3 cellular contexts compared by ENCODE assay signal in the genomic region with DNA sequence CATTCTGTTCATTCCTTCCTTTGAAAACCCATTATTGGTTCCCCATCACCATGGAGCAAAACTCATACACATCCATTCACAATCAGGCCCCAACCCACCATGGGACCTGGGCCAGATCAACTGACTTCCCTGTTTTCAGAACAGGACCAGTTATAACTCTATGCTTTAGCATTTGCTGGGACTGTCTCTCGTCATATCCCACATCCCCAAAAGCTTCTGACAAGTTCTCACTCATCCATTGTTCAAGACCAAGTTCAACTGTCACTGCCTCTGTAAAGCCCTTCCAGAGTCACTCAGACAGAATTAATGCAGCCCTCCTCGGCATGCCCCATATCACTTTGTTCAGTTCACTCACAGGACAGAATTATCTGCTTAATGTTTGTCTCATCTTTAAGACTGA.
TF ChIP-seq lines count a peak whose summit lies in the region.

No MANE protein-coding gene starts in this region.

TF ChIP-seq in HepG2, 621 proteins besides CTCF, POLR2A, EP300 and RAD21:
- TF ChIP-seq, protein P1, sequence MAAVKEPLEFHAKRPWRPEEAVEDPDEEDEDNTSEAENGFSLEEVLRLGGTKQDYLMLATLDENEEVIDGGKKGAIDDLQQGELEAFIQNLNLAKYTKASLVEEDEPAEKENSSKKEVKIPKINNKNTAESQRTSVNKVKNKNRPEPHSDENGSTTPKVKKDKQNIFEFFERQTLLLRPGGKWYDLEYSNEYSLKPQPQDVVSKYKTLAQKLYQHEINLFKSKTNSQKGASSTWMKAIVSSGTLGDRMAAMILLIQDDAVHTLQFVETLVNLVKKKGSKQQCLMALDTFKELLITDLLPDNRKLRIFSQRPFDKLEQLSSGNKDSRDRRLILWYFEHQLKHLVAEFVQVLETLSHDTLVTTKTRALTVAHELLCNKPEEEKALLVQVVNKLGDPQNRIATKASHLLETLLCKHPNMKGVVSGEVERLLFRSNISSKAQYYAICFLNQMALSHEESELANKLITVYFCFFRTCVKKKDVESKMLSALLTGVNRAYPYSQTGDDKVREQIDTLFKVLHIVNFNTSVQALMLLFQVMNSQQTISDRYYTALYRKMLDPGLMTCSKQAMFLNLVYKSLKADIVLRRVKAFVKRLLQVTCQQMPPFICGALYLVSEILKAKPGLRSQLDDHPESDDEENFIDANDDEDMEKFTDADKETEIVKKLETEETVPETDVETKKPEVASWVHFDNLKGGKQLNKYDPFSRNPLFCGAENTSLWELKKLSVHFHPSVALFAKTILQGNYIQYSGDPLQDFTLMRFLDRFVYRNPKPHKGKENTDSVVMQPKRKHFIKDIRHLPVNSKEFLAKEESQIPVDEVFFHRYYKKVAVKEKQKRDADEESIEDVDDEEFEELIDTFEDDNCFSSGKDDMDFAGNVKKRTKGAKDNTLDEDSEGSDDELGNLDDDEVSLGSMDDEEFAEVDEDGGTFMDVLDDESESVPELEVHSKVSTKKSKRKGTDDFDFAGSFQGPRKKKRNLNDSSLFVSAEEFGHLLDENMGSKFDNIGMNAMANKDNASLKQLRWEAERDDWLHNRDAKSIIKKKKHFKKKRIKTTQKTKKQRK (IDR thresholded peaks at IDR 0.05; ENCODE audit: low read length) = no peak
- no peak for TF ChIP-seq HES4 (CRISPR knock-in tag; IDR thresholded peaks at IDR 0.05; ENCODE audit: borderline replicate concordance)
- TF ChIP-seq, protein P2, sequence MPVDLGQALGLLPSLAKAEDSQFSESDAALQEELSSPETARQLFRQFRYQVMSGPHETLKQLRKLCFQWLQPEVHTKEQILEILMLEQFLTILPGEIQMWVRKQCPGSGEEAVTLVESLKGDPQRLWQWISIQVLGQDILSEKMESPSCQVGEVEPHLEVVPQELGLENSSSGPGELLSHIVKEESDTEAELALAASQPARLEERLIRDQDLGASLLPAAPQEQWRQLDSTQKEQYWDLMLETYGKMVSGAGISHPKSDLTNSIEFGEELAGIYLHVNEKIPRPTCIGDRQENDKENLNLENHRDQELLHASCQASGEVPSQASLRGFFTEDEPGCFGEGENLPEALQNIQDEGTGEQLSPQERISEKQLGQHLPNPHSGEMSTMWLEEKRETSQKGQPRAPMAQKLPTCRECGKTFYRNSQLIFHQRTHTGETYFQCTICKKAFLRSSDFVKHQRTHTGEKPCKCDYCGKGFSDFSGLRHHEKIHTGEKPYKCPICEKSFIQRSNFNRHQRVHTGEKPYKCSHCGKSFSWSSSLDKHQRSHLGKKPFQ (CRISPR knock-in tag; IDR thresholded peaks at IDR 0.05; ENCODE audit: insufficient replicate concordance) = no peak
- TF ChIP-seq ZMYM3 (CRISPR knock-in tag; IDR thresholded peaks at IDR 0.05) = no peak
- 0 out of 2 replicates have a peak, but pooled peaks have one; percentile 16 for TF ChIP-seq TRIM24 (CRISPR knock-in tag; IDR thresholded peaks at IDR 0.05)
- TF ChIP-seq MLLT10 (CRISPR knock-in tag; IDR thresholded peaks at IDR 0.05) = 0 out of 2 replicates have a peak, but pooled peaks have one; percentile 60

TF ChIP-seq in GM12878, 131 proteins besides CTCF, POLR2A, EP300 and RAD21:
- TF ChIP-seq SRF (IDR thresholded peaks at IDR 0.05; ENCODE audit: low read depth in 2 of 2, low read length in 2 of 2) = no peak
- no peak for TF ChIP-seq RELA (IDR thresholded peaks at IDR 0.05; ENCODE audit: borderline replicate concordance, partially characterized antibody)
- no peak for TF ChIP-seq MEF2A (IDR thresholded peaks at IDR 0.05; ENCODE audit: insufficient read depth, low read depth, low read length)
- no peak for TF ChIP-seq ATF7 (IDR thresholded peaks at IDR 0.05; ENCODE audit: low read depth)
- TF ChIP-seq BRCA1 (IDR thresholded peaks at IDR 0.05; ENCODE audit: low read depth, low read length) = no peak
TF ChIP-seq in GM12878: peak in this region for 0.

TF ChIP-seq in SK-N-SH treated with all-trans-retinoic acid at 6 μM for 48 hours, 23 proteins besides CTCF, POLR2A, EP300 and RAD21:
- no peak for TF ChIP-seq TCF4 (CRISPR knock-in tag; IDR thresholded peaks at IDR 0.05; ENCODE audit: borderline replicate concordance)
- TF ChIP-seq, protein P3, sequence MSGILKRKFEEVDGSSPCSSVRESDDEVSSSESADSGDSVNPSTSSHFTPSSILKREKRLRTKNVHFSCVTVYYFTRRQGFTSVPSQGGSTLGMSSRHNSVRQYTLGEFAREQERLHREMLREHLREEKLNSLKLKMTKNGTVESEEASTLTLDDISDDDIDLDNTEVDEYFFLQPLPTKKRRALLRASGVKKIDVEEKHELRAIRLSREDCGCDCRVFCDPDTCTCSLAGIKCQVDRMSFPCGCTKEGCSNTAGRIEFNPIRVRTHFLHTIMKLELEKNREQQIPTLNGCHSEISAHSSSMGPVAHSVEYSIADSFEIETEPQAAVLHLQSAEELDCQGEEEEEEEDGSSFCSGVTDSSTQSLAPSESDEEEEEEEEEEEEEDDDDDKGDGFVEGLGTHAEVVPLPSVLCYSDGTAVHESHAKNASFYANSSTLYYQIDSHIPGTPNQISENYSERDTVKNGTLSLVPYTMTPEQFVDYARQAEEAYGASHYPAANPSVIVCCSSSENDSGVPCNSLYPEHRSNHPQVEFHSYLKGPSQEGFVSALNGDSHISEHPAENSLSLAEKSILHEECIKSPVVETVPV (CRISPR knock-in tag; IDR thresholded peaks at IDR 0.05) = no peak
- no peak for TF ChIP-seq OSR1 (CRISPR knock-in tag; IDR thresholded peaks at IDR 0.05)
- TF ChIP-seq ZNF565 (CRISPR knock-in tag; conservative IDR thresholded peaks at IDR 0.05; ENCODE audit: low read depth) = no peak
- TF ChIP-seq ESRRG (CRISPR knock-in tag; IDR thresholded peaks at IDR 0.05) = no peak
- no peak for TF ChIP-seq TOX (CRISPR knock-in tag; IDR thresholded peaks at IDR 0.05; ENCODE audit: borderline replicate concordance)
- no peak for TF ChIP-seq GLIS3 (CRISPR knock-in tag; IDR thresholded peaks at IDR 0.05)
- TF ChIP-seq, protein P4, sequence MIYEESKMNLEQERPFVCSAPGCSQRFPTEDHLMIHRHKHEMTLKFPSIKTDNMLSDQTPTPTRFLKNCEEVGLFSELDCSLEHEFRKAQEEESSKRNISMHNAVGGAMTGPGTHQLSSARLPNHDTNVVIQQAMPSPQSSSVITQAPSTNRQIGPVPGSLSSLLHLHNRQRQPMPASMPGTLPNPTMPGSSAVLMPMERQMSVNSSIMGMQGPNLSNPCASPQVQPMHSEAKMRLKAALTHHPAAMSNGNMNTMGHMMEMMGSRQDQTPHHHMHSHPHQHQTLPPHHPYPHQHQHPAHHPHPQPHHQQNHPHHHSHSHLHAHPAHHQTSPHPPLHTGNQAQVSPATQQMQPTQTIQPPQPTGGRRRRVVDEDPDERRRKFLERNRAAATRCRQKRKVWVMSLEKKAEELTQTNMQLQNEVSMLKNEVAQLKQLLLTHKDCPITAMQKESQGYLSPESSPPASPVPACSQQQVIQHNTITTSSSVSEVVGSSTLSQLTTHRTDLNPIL (CRISPR knock-in tag; IDR thresholded peaks at IDR 0.05; ENCODE audit: low read depth) = no peak
- TF ChIP-seq, protein P5, sequence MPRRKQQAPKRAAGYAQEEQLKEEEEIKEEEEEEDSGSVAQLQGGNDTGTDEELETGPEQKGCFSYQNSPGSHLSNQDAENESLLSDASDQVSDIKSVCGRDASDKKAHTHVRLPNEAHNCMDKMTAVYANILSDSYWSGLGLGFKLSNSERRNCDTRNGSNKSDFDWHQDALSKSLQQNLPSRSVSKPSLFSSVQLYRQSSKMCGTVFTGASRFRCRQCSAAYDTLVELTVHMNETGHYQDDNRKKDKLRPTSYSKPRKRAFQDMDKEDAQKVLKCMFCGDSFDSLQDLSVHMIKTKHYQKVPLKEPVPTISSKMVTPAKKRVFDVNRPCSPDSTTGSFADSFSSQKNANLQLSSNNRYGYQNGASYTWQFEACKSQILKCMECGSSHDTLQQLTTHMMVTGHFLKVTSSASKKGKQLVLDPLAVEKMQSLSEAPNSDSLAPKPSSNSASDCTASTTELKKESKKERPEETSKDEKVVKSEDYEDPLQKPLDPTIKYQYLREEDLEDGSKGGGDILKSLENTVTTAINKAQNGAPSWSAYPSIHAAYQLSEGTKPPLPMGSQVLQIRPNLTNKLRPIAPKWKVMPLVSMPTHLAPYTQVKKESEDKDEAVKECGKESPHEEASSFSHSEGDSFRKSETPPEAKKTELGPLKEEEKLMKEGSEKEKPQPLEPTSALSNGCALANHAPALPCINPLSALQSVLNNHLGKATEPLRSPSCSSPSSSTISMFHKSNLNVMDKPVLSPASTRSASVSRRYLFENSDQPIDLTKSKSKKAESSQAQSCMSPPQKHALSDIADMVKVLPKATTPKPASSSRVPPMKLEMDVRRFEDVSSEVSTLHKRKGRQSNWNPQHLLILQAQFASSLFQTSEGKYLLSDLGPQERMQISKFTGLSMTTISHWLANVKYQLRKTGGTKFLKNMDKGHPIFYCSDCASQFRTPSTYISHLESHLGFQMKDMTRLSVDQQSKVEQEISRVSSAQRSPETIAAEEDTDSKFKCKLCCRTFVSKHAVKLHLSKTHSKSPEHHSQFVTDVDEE (CRISPR knock-in tag; IDR thresholded peaks at IDR 0.05) = no peak
- TF ChIP-seq, protein P6, sequence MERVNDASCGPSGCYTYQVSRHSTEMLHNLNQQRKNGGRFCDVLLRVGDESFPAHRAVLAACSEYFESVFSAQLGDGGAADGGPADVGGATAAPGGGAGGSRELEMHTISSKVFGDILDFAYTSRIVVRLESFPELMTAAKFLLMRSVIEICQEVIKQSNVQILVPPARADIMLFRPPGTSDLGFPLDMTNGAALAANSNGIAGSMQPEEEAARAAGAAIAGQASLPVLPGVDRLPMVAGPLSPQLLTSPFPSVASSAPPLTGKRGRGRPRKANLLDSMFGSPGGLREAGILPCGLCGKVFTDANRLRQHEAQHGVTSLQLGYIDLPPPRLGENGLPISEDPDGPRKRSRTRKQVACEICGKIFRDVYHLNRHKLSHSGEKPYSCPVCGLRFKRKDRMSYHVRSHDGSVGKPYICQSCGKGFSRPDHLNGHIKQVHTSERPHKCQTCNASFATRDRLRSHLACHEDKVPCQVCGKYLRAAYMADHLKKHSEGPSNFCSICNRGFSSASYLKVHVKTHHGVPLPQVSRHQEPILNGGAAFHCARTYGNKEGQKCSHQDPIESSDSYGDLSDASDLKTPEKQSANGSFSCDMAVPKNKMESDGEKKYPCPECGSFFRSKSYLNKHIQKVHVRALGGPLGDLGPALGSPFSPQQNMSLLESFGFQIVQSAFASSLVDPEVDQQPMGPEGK (CRISPR knock-in tag; IDR thresholded peaks at IDR 0.05; ENCODE audit: borderline replicate concordance) = no peak
- TF ChIP-seq ZC3H10 (CRISPR knock-in tag; IDR thresholded peaks at IDR 0.05) = no peak
- TF ChIP-seq SNAI2 (CRISPR knock-in tag; IDR thresholded peaks at IDR 0.05) = no peak
- no peak for TF ChIP-seq ZFP3 (CRISPR knock-in tag; IDR thresholded peaks at IDR 0.05)
- no peak for TF ChIP-seq BACH2 (CRISPR knock-in tag; IDR thresholded peaks at IDR 0.05; ENCODE audit: borderline replicate concordance)
- TF ChIP-seq ZFP30 (CRISPR knock-in tag; IDR thresholded peaks at IDR 0.05) = no peak
TF ChIP-seq in SK-N-SH treated with all-trans-retinoic acid at 6 μM for 48 hours: peak in this region for 0.
